Comparison of ENCODE assay signal across 19 cellular contexts in the genomic region with DNA sequence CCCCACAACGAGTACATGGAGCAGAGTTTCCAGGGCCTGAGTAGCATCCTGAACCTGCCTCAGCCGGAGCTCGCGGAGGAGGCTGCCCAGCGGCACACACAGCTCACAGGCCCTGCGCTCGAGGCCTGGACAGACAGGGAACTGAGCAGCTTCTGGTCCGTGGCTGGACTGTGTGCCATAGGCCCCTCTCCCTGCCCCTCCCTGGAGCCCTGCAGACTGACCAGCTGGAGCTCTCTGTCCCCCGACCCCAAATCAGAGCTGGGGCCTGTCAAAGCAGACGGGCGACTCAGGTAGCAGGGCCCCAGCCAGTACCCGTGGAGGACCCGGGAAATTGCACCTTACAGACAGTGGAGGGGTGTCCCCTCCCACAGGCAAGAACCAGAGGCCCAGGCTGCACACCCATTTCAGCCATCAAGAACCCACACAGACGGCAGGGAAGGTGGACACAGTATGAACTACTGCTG. TPM values are rescaled to one million over a fixed set of nuclear protein-coding genes. Genes with fewer than 3 reads are reported as not detected.
A peak's percentile ranks its signal among the peaks of the same experiment; 100 is the strongest.
DNase-seq lines count a peak whose midpoint lies in the region; ATAC-seq and TF ChIP-seq lines count a peak whose summit lies in the region.
"Had no signal": no experiment of that assay in that cellular context is flagged by ENCODE, and none has a peak within 500 bp of the region (broad histone marks: within the 10 kb centered on the region; RNA-seq: fewer than 3 reads in every experiment).

No MANE protein-coding gene starts in this region.

- H3K27me3 Mint-ChIP-seq in activated CD8-positive, alpha-beta memory T cell treated with anti-CD3 and anti-CD28 coated beads, Interleukin-2, amount 10 ng/mL, durations not matched to agents 7 days and 5 days, result no peaks in the 10 kb centered on the region
- H3K27me3 Mint-ChIP-seq: CD4-positive, alpha-beta memory T cell; IgD-negative memory B cell had no signal

- H3K27me3 ChIP-seq in adrenal gland, result no peaks in the 10 kb centered on the region

- H3K27ac Mint-ChIP-seq in activated CD8-positive, alpha-beta memory T cell treated with anti-CD3 and anti-CD28 coated beads, Interleukin-2, amount 10 ng/mL, durations not matched to agents 7 days and 5 days, result peak overlapping the region; percentile 28

- no peak for TF ChIP-seq CTCF in adrenal gland (IDR thresholded peaks at IDR 0.05)

- 77 to 98% (median 78%) methylated on average over 5 to 14 of the region's 14 CpGs for WGBS in adrenal gland, 4 donors

- H3K36me3 ChIP-seq in adrenal gland (replicated peaks in 1 of 2), result peaks cover 0 to 41% of the 10 kb centered on the region in 2 donors

- CTCF ChIA-PET in activated CD8-positive, alpha-beta memory T cell treated with anti-CD3 and anti-CD28 coated beads, Interleukin-2, amount 10 ng/mL, durations not matched to agents 7 days and 5 days (lab: Charles Lee), result interaction anchor here (0.7 to 5.9 kb wide), 7 partner anchors 12 to 266 kb away, joined by 3 to 64 read pairs (median 4); a partner anchor contains a TSS

- H3K9me3 Mint-ChIP-seq in activated CD8-positive, alpha-beta memory T cell treated with anti-CD3 and anti-CD28 coated beads, Interleukin-2, amount 10 ng/mL, durations not matched to agents 7 days and 5 days (ENCODE audit: low read depth), result no peaks in the 10 kb centered on the region
- H3K9me3 Mint-ChIP-seq: CD4-positive, alpha-beta memory T cell; IgD-negative memory B cell had no signal

- no peak for TF ChIP-seq POLR2A in adrenal gland (IDR thresholded peaks at IDR 0.05)

- intact Hi-C loops in adrenal gland (cut with DNase I) (loop anchor here in 1 of 2 donors (5.0 kb wide), 2 partner anchors 37 to 112 kb away; a partner anchor contains a TSS), sciatic nerve (cut with DNase I) (no loop called here)

- H3K4me3 Mint-ChIP-seq in activated CD8-positive, alpha-beta memory T cell treated with anti-CD3 and anti-CD28 coated beads, Interleukin-2, amount 10 ng/mL, durations not matched to agents 7 days and 5 days, result no peak overlapping the region
- H3K4me3 Mint-ChIP-seq: CD4-positive, alpha-beta memory T cell; IgD-negative memory B cell had no signal

- peak overlapping the region in 2 of 5 donors; percentile 40 to 56 for H3K27ac ChIP-seq in adrenal gland

- H3K9me3 ChIP-seq in adrenal gland (replicated peaks in 1 of 3), result no peaks in the 10 kb centered on the region

- peaks cover 18% of the 10 kb centered on the region for H3K4me1 Mint-ChIP-seq in activated CD8-positive, alpha-beta memory T cell treated with anti-CD3 and anti-CD28 coated beads, Interleukin-2, amount 10 ng/mL, durations not matched to agents 7 days and 5 days

- DNase-seq in activated CD8-positive, alpha-beta memory T cell treated with anti-CD3 and anti-CD28 coated beads, Interleukin-2, amount 10 ng/mL, durations not matched to agents 7 days and 5 days, result no peak
- DNase-seq in activated CD8-positive, alpha-beta memory T cell treated with anti-CD3 and anti-CD28 coated beads, Interleukin-2, amount 50 U/mL, for 4 hours, result no peak
- peak; percentile 31 for DNase-seq in D341Med (ENCODE audit: low spot score)
- DNase-seq in adrenal gland, result peak in 5 of 7 donors; percentile 26 to 51 (median 39)
- peak; percentile 50 for DNase-seq in sciatic nerve (ENCODE audit: low spot score)
- DNase-seq in H4 (ENCODE audit: low spot score), result no peak
- no peak for DNase-seq in NK-92 (lab: John Stamatoyannopoulos, UW; ENCODE audit: unreplicated experiment)
- DNase-seq: CD4-positive, alpha-beta memory T cell; DMS79; HCEC 1CT; NCI-H1417 treated with DMSO at 0.1 percent for 48 hours; NCI-H1930; NCI-H2171; NCI-H446; NCI-H69; OCI-M1; RPMI8226 had no signal

- no peak overlapping the region for H3K4me3 ChIP-seq in adrenal gland

- H3K36me3 Mint-ChIP-seq in activated CD8-positive, alpha-beta memory T cell treated with anti-CD3 and anti-CD28 coated beads, Interleukin-2, amount 10 ng/mL, durations not matched to agents 7 days and 5 days, result peaks cover 8% of the 10 kb centered on the region

- ATAC-seq in activated CD8-positive, alpha-beta memory T cell treated with anti-CD3 and anti-CD28 coated beads, Interleukin-2, amount 10 ng/mL, durations not matched to agents 7 days and 5 days, result no peak
- ATAC-seq in sciatic nerve (no peak), HG03159 (IDR thresholded peaks at IDR 0.05; ENCODE audit: unreplicated experiment) (no peak)

- H3K4me1 ChIP-seq in adrenal gland (replicated peaks in 1 of 2), result peaks cover 7 to 16% of the 10 kb centered on the region in 2 donors

RNA-seq across cellular contexts. Expression of a gene that starts 13.0 kb away (rescaled TPM):
- 10 to 100 TPM; 65.7 to 81.8 TPM for total RNA-seq in activated CD8-positive, alpha-beta memory T cell treated with anti-CD3 and anti-CD28 coated beads, Interleukin-2, amount 10 ng/mL, durations not matched to agents 7 days and 5 days
- 100 to 1,000 TPM in 2 of 8 donors, 10 to 100 TPM in 6; 75.0 to 130 (median 89.3) TPM for total RNA-seq in adrenal gland
- 100 to 1,000 TPM in 2 of 3 donors, 10 to 100 TPM in 1; 96.4 to 287 (median 159) TPM for polyA plus RNA-seq in adrenal gland
- 41.2 TPM for total RNA-seq in sciatic nerve
- 179 and 180 TPM in 2 replicates for total RNA-seq in H4 (2014; rRNA removed; shearing (Covaris generic))

RNA-seq across cellular contexts. Expression of a gene that starts 13.0 kb away (rescaled TPM):
- 10 to 100 TPM; 34.0 to 40.8 TPM for total RNA-seq in activated CD8-positive, alpha-beta memory T cell treated with anti-CD3 and anti-CD28 coated beads, Interleukin-2, amount 10 ng/mL, durations not matched to agents 7 days and 5 days
- 1 to 10 TPM in 2 of 8 donors, under 1 TPM in 6; 0.18 to 1.2 (median 0.50) TPM for total RNA-seq in adrenal gland
- polyA plus RNA-seq in adrenal gland, result 1 to 10 TPM in 1 of 3 donors, under 1 TPM in 2; 0.48 to 1.5 (median 0.84) TPM
- total RNA-seq in sciatic nerve, result 1.5 TPM
- total RNA-seq in H4 (2014; rRNA removed; shearing (Covaris generic)), result 9.4 and 11.9 TPM in 2 replicates
- polyA plus RNA-seq: IgD-negative memory B cell had no signal

RNA-seq across cellular contexts. Expression of a gene that starts 14.1 kb away (rescaled TPM):
- total RNA-seq in activated CD8-positive, alpha-beta memory T cell treated with anti-CD3 and anti-CD28 coated beads, Interleukin-2, amount 10 ng/mL, durations not matched to agents 7 days and 5 days, result 10 to 100 TPM; 33.1 to 38.2 TPM
- total RNA-seq in adrenal gland (10 to 100 TPM; 14.7 to 40.3 (median 33.5) TPM), sciatic nerve (20.0 TPM)
- polyA plus RNA-seq in adrenal gland, result 10 to 100 TPM in 2 of 3 donors, 1 to 10 TPM in 1; 4.6 to 29.8 (median 16.2) TPM
- total RNA-seq in H4 (2014; rRNA removed; shearing (Covaris generic)), result 21.0 and 22.3 TPM in 2 replicates

RNA-seq across cellular contexts. Expression of a gene that starts 37.3 kb away (rescaled TPM):
- 10 to 100 TPM; 71.5 to 82.6 TPM for total RNA-seq in activated CD8-positive, alpha-beta memory T cell treated with anti-CD3 and anti-CD28 coated beads, Interleukin-2, amount 10 ng/mL, durations not matched to agents 7 days and 5 days
- total RNA-seq in adrenal gland, result 100 to 1,000 TPM in 6 of 8 donors, 10 to 100 TPM in 2; 88.6 to 337 (median 110) TPM
- polyA plus RNA-seq in adrenal gland, result 100 to 1,000 TPM in 1 of 3 donors, 10 to 100 TPM in 2; 38.0 to 305 (median 49.3) TPM
- total RNA-seq in sciatic nerve, result 33.6 TPM
- 201 and 234 TPM in 2 replicates for total RNA-seq in H4 (2014; rRNA removed; shearing (Covaris generic))

Comparison
In these comparisons a context has a peak if more than half of its experiments do, and no peak if none do; other contexts are left out.
1. DNase-seq: peak in D341Med (single experiment), adrenal gland (5 of 7) and sciatic nerve (single experiment); none in activated CD8-positive, alpha-beta memory T cell treated with anti-CD3 and anti-CD28 coated beads, Interleukin-2, amount 10 ng/mL, durations not matched to agents 7 days and 5 days (single experiment), activated CD8-positive, alpha-beta memory T cell treated with anti-CD3 and anti-CD28 coated beads, Interleukin-2, amount 50 U/mL, for 4 hours (single experiment), H4 (single experiment) and NK-92 (single experiment).